ENCODE assay signal across 10 cellular contexts in the genomic region with DNA sequence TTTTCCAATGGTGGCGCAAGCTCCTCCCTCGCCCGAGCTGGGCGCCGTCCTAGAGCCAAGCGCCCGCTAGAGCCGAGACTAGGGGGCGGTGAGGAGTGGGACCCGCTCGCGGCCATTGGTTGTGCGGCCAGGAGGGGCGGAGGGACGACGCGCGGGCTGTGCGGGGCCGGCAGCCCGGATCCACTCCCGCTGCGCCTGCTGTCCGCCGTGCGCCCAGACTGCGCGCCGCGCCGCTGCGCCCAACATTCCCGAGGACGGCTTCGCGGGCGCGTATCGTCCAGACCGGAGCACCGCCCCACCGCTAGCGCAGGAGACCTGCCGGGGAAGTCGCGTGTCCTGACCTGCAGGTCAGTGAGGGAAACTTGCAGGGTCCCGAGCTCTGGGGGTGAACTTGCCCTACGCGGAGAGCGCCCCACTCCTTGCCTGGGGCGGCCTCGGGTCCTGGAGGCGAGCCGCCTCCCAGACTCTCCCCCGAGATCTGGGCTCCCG. TPM values are rescaled to one million over a fixed set of nuclear protein-coding genes. Genes with fewer than 3 reads are reported as not detected.
A peak's percentile ranks its signal among the peaks of the same experiment; 100 is the strongest.
DNase-seq lines count a peak whose midpoint lies in the region; ATAC-seq and TF ChIP-seq lines count a peak whose summit lies in the region.
"Had no signal": no experiment of that assay in that cellular context is flagged by ENCODE, and none has a peak within 500 bp of the region (broad histone marks: within the 10 kb centered on the region; RNA-seq: fewer than 3 reads in every experiment).

A gene (plus strand): TSS at position 183 of the 489 bp plus-strand sequence. CDS start 21,059 bp downstream, outside the sequence.

- H3K9me3 Mint-ChIP-seq in neural progenitor cell, result no peaks in the 10 kb centered on the region

- H3F3A ChIP-seq in neural progenitor cell (ENCODE audit: low read depth), result peaks cover 7% of the 10 kb centered on the region

- H3K4me1 ChIP-seq in neural progenitor cell, result peaks cover 10% of the 10 kb centered on the region

- H3K27me3 Mint-ChIP-seq in neural progenitor cell (ENCODE audit: insufficient read depth, low read depth), result peaks cover 30% of the 10 kb centered on the region

- H3K27ac ChIP-seq in neural progenitor cell, result no peak within 1 kb of the TSS

- in situ Hi-C loops in Caki2 (cut with HindIII; ENCODE audit: low pct_unique_long_range_greater_than_20kb, low sequenced_read_pairs), result no loop called here

- peaks cover 11% of the 10 kb centered on the region for H4K20me1 ChIP-seq in neural progenitor cell (ENCODE audit: low read depth)

- H3K4me3 Mint-ChIP-seq in neural progenitor cell, result peak within 1 kb of the TSS; percentile 88

- peaks cover 11% of the 10 kb centered on the region for H3K4me1 Mint-ChIP-seq in neural progenitor cell

- no peaks in the 10 kb centered on the region for H3K36me3 ChIP-seq in neural progenitor cell

- H3K4me2 ChIP-seq in neural progenitor cell, result peak within 1 kb of the TSS; percentile 93

- TF ChIP-seq CTCF in neural progenitor cell (IDR thresholded peaks at IDR 0.05), result peak; percentile 13

- no peaks in the 10 kb centered on the region for H3K79me2 ChIP-seq in neural progenitor cell (ENCODE audit: low read depth)

- no peaks in the 10 kb centered on the region for H3K9me3 ChIP-seq in neural progenitor cell (ENCODE audit: low read depth)

- no peak within 1 kb of the TSS for H3K9ac ChIP-seq in neural progenitor cell

- peaks cover 1% of the 10 kb centered on the region for H3K36me3 Mint-ChIP-seq in neural progenitor cell
- H3K36me3 Mint-ChIP-seq: IgD-negative memory B cell had no signal

- H3K27me3 ChIP-seq in neural progenitor cell, result peaks cover 73% of the 10 kb centered on the region

- DNase-seq in Caki2 (ENCODE audit: low read depth), result peak; percentile 66
- peak; percentile 16 for DNase-seq in NCI-H2196 (lab: John Stamatoyannopoulos, UW; ENCODE audit: unreplicated experiment)
- DNase-seq in neural progenitor cell (ENCODE audit: low spot score), result peak; percentile 94
- no peak for DNase-seq in germinal center (ENCODE audit: low spot score)
- no peak for DNase-seq in AG08395 (ENCODE audit: low spot score)
- DNase-seq: activated T-cell treated with anti-CD3 and anti-CD28 coated beads, Interleukin-2, amount 50 U/mL, for 1 hour had no signal

- peak within 1 kb of the TSS; percentile 64 for H3K4me3 ChIP-seq in neural progenitor cell

- ATAC-seq in esophagus mucosa, result peak; percentile 39
- ATAC-seq in GM21737 (IDR thresholded peaks at IDR 0.05; ENCODE audit: unreplicated experiment), result no peak
- ATAC-seq in HG03439 (IDR thresholded peaks at IDR 0.05; ENCODE audit: unreplicated experiment), result no peak

- no peak within 1 kb of the TSS for H3K27ac Mint-ChIP-seq in neural progenitor cell
- H3K27ac Mint-ChIP-seq: IgD-negative memory B cell had no signal

- peak within 1 kb of the TSS; percentile 80 for H2AFZ ChIP-seq in neural progenitor cell (replicated peaks)

RNA-seq across cellular contexts. Expression of the gene that starts here (rescaled TPM):
- total RNA-seq in Caki2 (2014; rRNA removed; shearing (Covaris generic); ENCODE audit: low replicate concordance), result not detected in 2 replicates
- total RNA-seq in esophagus mucosa, result not detected
- 0.28 TPM in 1 of 2 replicates, not detected in the other for total RNA-seq in neural progenitor cell (ENCODE audit: low replicate concordance)

Comparison
In these comparisons a context has a peak if more than half of its experiments do, and no peak if none do; other contexts are left out.
1. Peak in DNase-seq in Caki2; RNA of the gene not detected or under 1 TPM.
2. Peak in ATAC-seq in esophagus mucosa; RNA of the gene not detected or under 1 TPM.
3. Peak in DNase-seq, H3K4me3 ChIP-seq and H3K4me2 ChIP-seq in neural progenitor cell; RNA of the gene not detected or under 1 TPM.